In genomic region chr4:139938414-139938813, GRCh38 we compare ENCODE assay signal across 3 cellular contexts.
"Had no signal": no experiment of that assay in that cellular context is flagged by ENCODE, and none has a peak within 500 bp of the region (broad histone marks: within the 10 kb centered on the region; RNA-seq: fewer than 3 reads in every experiment).

No MANE protein-coding gene starts in this region.

- ATAC-seq: GM12878 had no signal

- DNase-seq: GDM1, GF-D8 had no signal

- H3K4me3 ChIP-seq: GM12878 had no signal
